8 cellular contexts compared by ENCODE assay signal in the genomic region with DNA sequence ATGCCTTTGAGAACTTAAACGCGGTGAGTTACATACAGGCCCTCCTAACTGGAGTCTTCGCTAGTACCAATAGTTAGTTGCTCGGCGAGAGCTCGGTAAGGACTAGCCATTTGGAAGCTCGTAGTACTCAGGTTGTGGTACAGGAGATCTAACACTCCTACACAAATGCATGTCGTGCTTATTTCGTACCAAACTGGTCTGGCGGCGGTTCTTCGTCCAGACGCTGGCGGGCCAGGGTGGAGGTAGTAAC. TPM values are rescaled to one million over a fixed set of nuclear protein-coding genes. Genes with fewer than 3 reads are reported as not detected.
A peak's percentile ranks its signal among the peaks of the same experiment; 100 is the strongest.
DNase-seq lines count a peak whose midpoint lies in the region; ATAC-seq, FAIRE-seq and TF ChIP-seq lines count a peak whose summit lies in the region.

No MANE protein-coding gene starts in this region.

- no peaks in the 10 kb centered on the region for H3K27me3 ChIP-seq in AG04450 (ENCODE audit: control insufficient read depth, insufficient read depth, low read length)
- H3K27me3 ChIP-seq in HAP-1 (ENCODE audit: low read depth), result no peaks in the 10 kb centered on the region
- H3K27me3 ChIP-seq in HepG2 (ENCODE audit: control insufficient read depth in 1 of 2, insufficient read depth in 2 of 2, low read length in 2 of 2), result no peaks in the 10 kb centered on the region; a peak in 1 of 5 replicates
- H3K27me3 ChIP-seq in transverse colon, result no peaks in the 10 kb centered on the region

- no peak for TF ChIP-seq POLR2A in HepG2 (IDR thresholded peaks at IDR 0.05; ENCODE audit: insufficient read depth in 1 of 2, low read depth in 2 of 2, low read length in 2 of 2)
- no peak for TF ChIP-seq POLR2A in transverse colon (IDR thresholded peaks at IDR 0.05)

- TF ChIP-seq CTCF in AG04450 (IDR thresholded peaks at IDR 0.05; ENCODE audit: low read depth, low read length) (no peak), astrocyte of the cerebellum (IDR thresholded peaks at IDR 0.05; ENCODE audit: low read depth, low read length, missing control alignments) (no peak), HepG2 (CRISPR knock-in tag; IDR thresholded peaks at IDR 0.05) (no peak), transverse colon (IDR thresholded peaks at IDR 0.05) (no peak)

- 3% methylated on average over 12 of the region's 14 CpGs for WGBS in HepG2 (ENCODE audit: low lambda C conversion rate)
- WGBS in transverse colon (ENCODE audit: low coverage in 1 of 2), 2 donors, result 2 to 6% methylated on average over 6 to 14 of the region's 14 CpGs

- intact Hi-C loops in HepG2 (cut with micrococcal nuclease; ENCODE audit: unreplicated experiment), result loop anchor here (2.0 to 5.0 kb wide), 4 partner anchors 139 to 401 kb away; partner anchors contain the start of gene FANCL
- intact Hi-C loops in transverse colon (cut with DNase I; ENCODE audit: low total_unique reads), result no loop called here

- H3K9me3 ChIP-seq in AG04450 (ENCODE audit: control insufficient read depth, insufficient read depth, low read length), result no peaks in the 10 kb centered on the region
- no peaks in the 10 kb centered on the region for H3K9me3 ChIP-seq in HAP-1
- H3K9me3 ChIP-seq in HepG2 (ENCODE audit: low read length), result no peaks in the 10 kb centered on the region
- H3K9me3 ChIP-seq in transverse colon, result no peaks in the 10 kb centered on the region

- in situ Hi-C loops in HAP-1 (cut with MboI; ENCODE audit: low sequenced_read_pairs), result no loop called here
- in situ Hi-C loops in astrocyte of the cerebellum (cut with HindIII; ENCODE audit: low sequenced_read_pairs), result no loop called here
- in situ Hi-C loops in HepG2 (cut with HindIII; ENCODE audit: extremely low pct_ligation_motif_present, low pct_unique_long_range_greater_than_20kb), result loop anchor here (10.0 kb wide), 1 partner anchor 189 kb away; no protein-coding TSS in a partner anchor
- in situ Hi-C loops in transverse colon (cut with MboI; ENCODE audit: low pct_ligation_motif_present in 1 of 4, low pct_unique_long_range_greater_than_20kb in 1 of 4, low sequenced_read_pairs in 3 of 4), result no loop called here

- no peak for DNase-seq in AG04450 (ENCODE audit: low read depth, low spot score)
- DNase-seq in HAP-1 (ENCODE audit: low spot score in 2 of 2), result no peak
- DNase-seq in astrocyte of the cerebellum (ENCODE audit: low read depth), result no peak
- no peak for DNase-seq in HepG2 (ENCODE audit: low spot score)
- DNase-seq in transverse colon, result no peak
- DNase-seq in activated CD4-positive, alpha-beta T cell treated with anti-CD3 and anti-CD28 coated beads, Interleukin-2, amount 50 U/mL, for 48 hours, result no peak
- no peak for DNase-seq in hippocampal formation (lab: John Stamatoyannopoulos, UW)

- no TSS peak for BruUV-seq in HepG2 (replicated peaks; lab: Mats Ljungman, UMichigan)

- CTCF ChIA-PET in AG04450 (lab: Charles Lee), result no interaction called here
- CTCF ChIA-PET in HepG2 (lab: Yijun Ruan, JAX; ENCODE audit: low intra/inter-chr PET ratio, low total read pairs), result no interaction called here

- ATAC-seq in HepG2 (no peak), GM18498 (IDR thresholded peaks at IDR 0.05; ENCODE audit: unreplicated experiment) (no peak)

- H2AFZ ChIP-seq in HepG2 (ENCODE audit: low read length), result peak overlapping the region; percentile 96

- TF ChIP-seq EP300 in HepG2 (IDR thresholded peaks at IDR 0.05; ENCODE audit: low read depth in 2 of 2, low read length in 2 of 2) (no peak; a peak in 1 of 4 replicates), HepG2 (CRISPR knock-in tag; IDR thresholded peaks at IDR 0.05; ENCODE audit: borderline replicate concordance) (no peak), transverse colon (IDR thresholded peaks at IDR 0.05; ENCODE audit: low read depth) (no peak)

- H4K20me1 ChIP-seq in HepG2 (ENCODE audit: insufficient read depth, low read length), result no peaks in the 10 kb centered on the region

- FAIRE-seq in HepG2 (lab: Jason Lieb, UNC), result no peak

- TF ChIP-seq RAD21 in HepG2 (CRISPR knock-in tag; IDR thresholded peaks at IDR 0.05), result no peak

- H3K4me2 ChIP-seq in HepG2 (ENCODE audit: low read depth, low read length), result peak overlapping the region; percentile 76

- H3K27ac ChIP-seq in AG04450 (ENCODE audit: low read depth, low read length) (peak overlapping the region; percentile 80), HepG2 (ENCODE audit: extremely low read length, insufficient read depth, low read length) (peak overlapping the region; percentile 92), transverse colon (peak overlapping the region; percentile 91 to 97 (median 95))

- no peaks in the 10 kb centered on the region for H3K36me3 ChIP-seq in HAP-1 (replicated peaks)
- no peaks in the 10 kb centered on the region; a peak in 1 of 5 replicates for H3K36me3 ChIP-seq in HepG2 (replicated peaks in 1 of 2; ENCODE audit: control insufficient read depth in 1 of 2, insufficient read depth in 2 of 2, low read length in 2 of 2)
- no peaks in the 10 kb centered on the region for H3K36me3 ChIP-seq in transverse colon

- POLR2A ChIA-PET in AG04450 (lab: Yijun Ruan, JAX), result interaction anchor here (1.4 kb wide), 3 partner anchors 14 to 195 kb away, joined by 3 to 5 read pairs (median 4); partner anchors contain the start of gene FANCL
- POLR2A ChIA-PET in HepG2 (lab: Yijun Ruan, JAX), result interaction anchor here (0.7 to 1.6 kb wide), 9 partner anchors 8 to 195 kb away, joined by 3 to 6 read pairs (median 5); partner anchors contain the start of gene FANCL

- H3K9ac ChIP-seq in HepG2 (ENCODE audit: insufficient read depth, low read depth, low read length), result peak overlapping the region; percentile 78

- peaks cover 16% of the 10 kb centered on the region for H3K79me2 ChIP-seq in HepG2 (ENCODE audit: insufficient read depth, low read length)

- H3K4me3 ChIP-seq in AG04450 (ENCODE audit: low read depth, low read length) (peak overlapping the region; percentile 70), HAP-1 (peak overlapping the region; percentile 53), astrocyte of the cerebellum (ENCODE audit: low read depth, low read length) (peak overlapping the region; percentile 52), HepG2 (replicated peaks in 1 of 3; ENCODE audit: insufficient read depth in 1 of 3, low read depth in 2 of 3, low read length in 3 of 3) (peak overlapping the region; percentile 59 to 76 (median 65)), transverse colon (peak overlapping the region; percentile 47 to 73 (median 64))

- H3K4me1 ChIP-seq in HAP-1, result peaks cover 62% of the 10 kb centered on the region
- peaks cover 53% of the 10 kb centered on the region for H3K4me1 ChIP-seq in HepG2 (ENCODE audit: insufficient read depth, low read length)
- peaks cover 0 to 33% (median 19%) of the 10 kb centered on the region in 4 donors for H3K4me1 ChIP-seq in transverse colon

TF ChIP-seq in HepG2, 621 proteins besides CTCF, POLR2A, EP300 and RAD21 (continues in another document):
- TF ChIP-seq RORA (CRISPR knock-in tag; IDR thresholded peaks at IDR 0.05) (no peak), RARG (CRISPR knock-in tag; IDR thresholded peaks at IDR 0.05; ENCODE audit: low read depth) (no peak), KAT2B (IDR thresholded peaks at IDR 0.05; ENCODE audit: borderline replicate concordance, low read depth, low read length) (no peak), ZNF674 (CRISPR knock-in tag; IDR thresholded peaks at IDR 0.05; ENCODE audit: low read depth) (no peak; the same call in 1 of the 2 replicates), ZNF317 (CRISPR knock-in tag; IDR thresholded peaks at IDR 0.05) (no peak; the same call in 1 of the 2 replicates), CREB1 (IDR thresholded peaks at IDR 0.05) (no peak), CREB1 (CRISPR knock-in tag; IDR thresholded peaks at IDR 0.05) (no peak), NFE2L2 (IDR thresholded peaks at IDR 0.05; ENCODE audit: low read length) (no peak), ZNF180 (CRISPR knock-in tag; IDR thresholded peaks at IDR 0.05; ENCODE audit: borderline replicate concordance, low read depth) (no peak)

RNA-seq across cellular contexts. Expression of gene VRK2, which starts 0.3 kb away (rescaled TPM):
- polyA plus RNA-seq in AG04450 (2011; rRNA removed) (15.0 and 19.4 TPM in 2 replicates), HepG2 (2011; rRNA removed) (9.3 and 13.3 TPM in 2 replicates)
- 6.5 and 11.6 TPM in 2 replicates for polyA minus RNA-seq in AG04450 (2011; rRNA and poly(A)+ RNA removed)
- total RNA-seq in HepG2 (2016; rRNA removed; fragmentation: Illumina TruSeq; extraction: Trizol) (29.1 and 41.1 TPM in 2 replicates), transverse colon (10 to 100 TPM in 3 of 4 donors, 1 to 10 TPM in 1; 7.1 to 24.3 (median 15.1) TPM)
- 13.1 and 15.0 TPM in 2 replicates for total RNA-seq in HepG2 (2016; cell fraction: cytosol; rRNA removed; fragmentation: Illumina TruSeq; extraction: Trizol; ENCODE audit: low read depth)
- total RNA-seq in HepG2 (2016; cell fraction: insoluble cytoplasmic fraction; rRNA removed; fragmentation: Illumina TruSeq; extraction: Trizol), result 27.4 and 42.5 TPM in 2 replicates
- total RNA-seq in HepG2 (2016; cell fraction: membrane; rRNA removed; fragmentation: Illumina TruSeq; extraction: Trizol), result 17.7 and 19.7 TPM in 2 replicates
- total RNA-seq in HepG2 (2016; cell fraction: nucleus; rRNA removed; fragmentation: Illumina TruSeq; extraction: Trizol), result 20.0 and 23.2 TPM in 2 replicates
- polyA plus RNA-seq in HepG2 (2011; cell fraction: cytosol; rRNA removed), result 6.5 and 7.7 TPM in 2 replicates
- 7.7 and 9.2 TPM in 2 replicates for polyA plus RNA-seq in HepG2 (2011; cell fraction: nucleus; rRNA removed)
- polyA plus RNA-seq in HepG2 (2012), result 15.3 and 17.4 TPM in 2 replicates
- polyA plus RNA-seq in HepG2 (2016; cell fraction: cytosol; fragmentation: Illumina TruSeq; extraction: Trizol; ENCODE audit: low read depth), result 4.8 and 5.4 TPM in 2 replicates
- 37.9 and 42.5 TPM in 2 replicates for polyA plus RNA-seq in HepG2 (2016; cell fraction: insoluble cytoplasmic fraction; fragmentation: Illumina TruSeq; extraction: Trizol; ENCODE audit: low read depth)
- polyA plus RNA-seq in HepG2 (2016; cell fraction: membrane; fragmentation: Illumina TruSeq; extraction: Trizol; ENCODE audit: low read depth), result 10.1 and 10.3 TPM in 2 replicates
- 20.3 and 22.6 TPM in 2 replicates for polyA plus RNA-seq in HepG2 (2016; cell fraction: nucleus; fragmentation: Illumina TruSeq; extraction: Trizol; ENCODE audit: insufficient read depth, low read depth)
- 4.8 and 9.4 TPM in 2 replicates for polyA minus RNA-seq in HepG2 (2011; rRNA and poly(A)+ RNA removed; ENCODE audit: low replicate concordance)
- 11.0 and 11.4 TPM in 2 replicates for polyA minus RNA-seq in HepG2 (2011; cell fraction: cytosol; rRNA and poly(A)+ RNA removed)
- polyA minus RNA-seq in HepG2 (2011; cell fraction: nucleus; rRNA and poly(A)+ RNA removed), result 26.7 and 30.0 TPM in 2 replicates
